14 cellular contexts compared by ENCODE assay signal in genomic region chr12:95337176-95337575, GRCh38.
A peak's percentile ranks its signal among the peaks of the same experiment; 100 is the strongest.
DNase-seq lines count a peak whose midpoint lies in the region; ATAC-seq and TF ChIP-seq lines count a peak whose summit lies in the region.
"Had no signal": no experiment of that assay in that cellular context is flagged by ENCODE, and none has a peak within 500 bp of the region (broad histone marks: within the 10 kb centered on the region; RNA-seq: fewer than 3 reads in every experiment).

No MANE protein-coding gene starts in this region.

- no peak overlapping the region for H3K27ac Mint-ChIP-seq in CD4-positive, alpha-beta memory T cell
- H3K27ac Mint-ChIP-seq in stimulated activated naive CD8-positive, alpha-beta T cell treated with anti-CD3 and anti-CD28 coated beads, Interleukin-15, amount 100 ng/mL, for 72 hours = no peak overlapping the region

- H3K79me2 ChIP-seq in hepatocyte = no peaks in the 10 kb centered on the region

- no peaks in the 10 kb centered on the region for H3K36me3 ChIP-seq in hepatocyte (replicated peaks; ENCODE audit: insufficient read depth, low read depth)
- H3K36me3 ChIP-seq in thyroid gland = no peaks in the 10 kb centered on the region
- no peaks in the 10 kb centered on the region for H3K36me3 ChIP-seq in CD4-positive, alpha-beta memory T cell (ENCODE audit: insufficient read depth, low read length)
- H3K36me3 ChIP-seq in adrenal gland (replicated peaks in 1 of 2) = no peaks in the 10 kb centered on the region
- H3K36me3 ChIP-seq: left lung, suprapubic skin had no signal

- POLR2A ChIA-PET in CD4-positive, alpha-beta memory T cell (lab: Charles Lee; ENCODE audit: partially characterized antibody) = no interaction called here

- peaks cover 0 to 9% (median 2%) of the 10 kb centered on the region in 8 donors for H3K9me3 Mint-ChIP-seq in CD4-positive, alpha-beta memory T cell
- no peaks in the 10 kb centered on the region for H3K9me3 Mint-ChIP-seq in stimulated activated naive CD8-positive, alpha-beta T cell treated with anti-CD3 and anti-CD28 coated beads, Interleukin-15, amount 100 ng/mL, for 72 hours

- peaks cover 0 to 4% (median 2%) of the 10 kb centered on the region in 4 donors for H3K4me1 Mint-ChIP-seq in CD4-positive, alpha-beta memory T cell
- peaks cover 17% of the 10 kb centered on the region for H3K4me1 Mint-ChIP-seq in stimulated activated naive CD8-positive, alpha-beta T cell treated with anti-CD3 and anti-CD28 coated beads, Interleukin-15, amount 100 ng/mL, for 72 hours

- no peaks in the 10 kb centered on the region for H4K20me1 ChIP-seq in hepatocyte (ENCODE audit: insufficient read depth, poor library complexity, severe bottlenecking)

- no peak overlapping the region for H3K4me3 ChIP-seq in hepatocyte
- no peak overlapping the region for H3K4me3 ChIP-seq in thyroid gland (replicated peaks in 1 of 3)
- H3K4me3 ChIP-seq in CD4-positive, alpha-beta memory T cell (ENCODE audit: low read length in 2 of 2) = no peak overlapping the region
- no peak overlapping the region for H3K4me3 ChIP-seq in adrenal gland
- H3K4me3 ChIP-seq: left lung, mucosa of descending colon, suprapubic skin had no signal

- TF ChIP-seq CTCF in hepatocyte (IDR thresholded peaks at IDR 0.05; ENCODE audit: poor library complexity) (no peak), thyroid gland (IDR thresholded peaks at IDR 0.05) (no peak), adrenal gland (IDR thresholded peaks at IDR 0.05) (no peak)

- H3K36me3 Mint-ChIP-seq in CD4-positive, alpha-beta memory T cell = no peaks in the 10 kb centered on the region

- H3K27me3 ChIP-seq in hepatocyte (no peaks in the 10 kb centered on the region), thyroid gland (no peaks in the 10 kb centered on the region), adrenal gland (no peaks in the 10 kb centered on the region)
- H3K27me3 ChIP-seq in CD4-positive, alpha-beta memory T cell (ENCODE audit: insufficient read depth, low read length) = no peaks in the 10 kb centered on the region
- H3K27me3 ChIP-seq: left lung, suprapubic skin had no signal

- peaks cover 15% of the 10 kb centered on the region for H3K4me1 ChIP-seq in hepatocyte (ENCODE audit: insufficient read depth)
- peaks cover 7 to 14% of the 10 kb centered on the region in 2 donors for H3K4me1 ChIP-seq in thyroid gland
- no peaks in the 10 kb centered on the region for H3K4me1 ChIP-seq in CD4-positive, alpha-beta memory T cell (ENCODE audit: insufficient read depth, low read length)
- peaks cover 0 to 7% of the 10 kb centered on the region in 2 donors for H3K4me1 ChIP-seq in adrenal gland (replicated peaks in 1 of 2)

- TF ChIP-seq POLR2A in thyroid gland (IDR thresholded peaks at IDR 0.05) (no peak), adrenal gland (IDR thresholded peaks at IDR 0.05) (no peak)

- intact Hi-C loops in thyroid gland (cut with DNase I) (loop anchor here (2.0 to 10.0 kb wide), 3 partner anchors 198 to 795 kb away; no protein-coding TSS in a partner anchor), adrenal gland (cut with DNase I) (loop anchor here (5.0 to 10.0 kb wide), 2 partner anchors 122 to 220 kb away; partner anchors contain the start of genes FGD6 (in 1 of the 2) and VEZT (in 1 of the 2))
- intact Hi-C loops in CD4-positive, alpha-beta memory T cell (cut with micrococcal nuclease) = no loop called here

- no peaks in the 10 kb centered on the region for H3K9me2 ChIP-seq in hepatocyte (replicated peaks; ENCODE audit: insufficient read depth)

- WGBS in hepatocyte (ENCODE audit: low lambda C conversion rate, missing lambda C conversion rate) = 42% methylated on average over 5 of the region's 5 CpGs
- WGBS in thyroid gland, 2 donors = 39 to 45% methylated on average over 5 of the region's 5 CpGs
- WGBS in adrenal gland, 4 donors = 76 to 82% (median 80%) methylated on average over 5 of the region's 5 CpGs

- H3K9me3 ChIP-seq in hepatocyte (ENCODE audit: low read depth) (no peaks in the 10 kb centered on the region), thyroid gland (no peaks in the 10 kb centered on the region), adrenal gland (replicated peaks in 1 of 3) (no peaks in the 10 kb centered on the region)
- no peaks in the 10 kb centered on the region for H3K9me3 ChIP-seq in CD4-positive, alpha-beta memory T cell (ENCODE audit: control insufficient read depth in 1 of 2, low read length in 2 of 2)
- H3K9me3 ChIP-seq: left lung, mucosa of descending colon, suprapubic skin had no signal

- no peak overlapping the region for H3K4me3 Mint-ChIP-seq in CD4-positive, alpha-beta memory T cell
- no peak overlapping the region for H3K4me3 Mint-ChIP-seq in stimulated activated naive CD8-positive, alpha-beta T cell treated with anti-CD3 and anti-CD28 coated beads, Interleukin-15, amount 100 ng/mL, for 72 hours

- H3K27ac ChIP-seq in hepatocyte (peak overlapping the region; percentile 73), thyroid gland (peak overlapping the region in 2 of 3 donors; percentile 63 to 73), adrenal gland (no peak overlapping the region)
- H3K27ac ChIP-seq in CD4-positive, alpha-beta memory T cell (ENCODE audit: low read depth, low read length) = no peak overlapping the region
- H3K27ac ChIP-seq: left lung, suprapubic skin had no signal

- DNase-seq in GM03348 (ENCODE audit: low spot score) = peak; percentile 55
- peak; percentile 48 for DNase-seq in cerebellar cortex (ENCODE audit: low spot score)
- DNase-seq in hepatocyte (ENCODE audit: low spot score) = no peak
- peak in 1 of 2 donors; percentile 12 for DNase-seq in thyroid gland
- DNase-seq in CD4-positive, alpha-beta memory T cell = no peak
- no peak for DNase-seq in stimulated activated naive CD8-positive, alpha-beta T cell treated with anti-CD3 and anti-CD28 coated beads, Interleukin-15, amount 100 ng/mL, for 72 hours
- no peak for DNase-seq in adrenal gland
- DNase-seq: activated CD4-positive, alpha-beta T cell treated with anti-CD3 and anti-CD28 coated beads, Interleukin-2, amount 50 U/mL, for 1 hour; activated naive CD4-positive, alpha-beta T cell treated with Interleukin-2 at 50 U/mL for 16 hours; stimulated activated CD4-positive, alpha-beta T cell treated with anti-CD3 and anti-CD28 coated beads, Interleukin-2, amount 100 ng/mL, for 48 hours had no signal

- CTCF ChIA-PET in CD4-positive, alpha-beta memory T cell (lab: Charles Lee; ENCODE audit: partially characterized antibody) = no interaction called here

- H3K27me3 Mint-ChIP-seq in CD4-positive, alpha-beta memory T cell = peaks cover 2 to 3% of the 10 kb centered on the region in 2 donors
- H3K27me3 Mint-ChIP-seq in stimulated activated naive CD8-positive, alpha-beta T cell treated with anti-CD3 and anti-CD28 coated beads, Interleukin-15, amount 100 ng/mL, for 72 hours = no peaks in the 10 kb centered on the region

- no peak overlapping the region for H2AFZ ChIP-seq in hepatocyte

- H3K4me2 ChIP-seq in hepatocyte = peak overlapping the region; percentile 52

- no peak for ATAC-seq in stimulated activated naive CD8-positive, alpha-beta T cell treated with anti-CD3 and anti-CD28 coated beads, Interleukin-15, amount 100 ng/mL, for 72 hours
- ATAC-seq in GM18502 (IDR thresholded peaks at IDR 0.05; ENCODE audit: poor library complexity, unreplicated experiment) = no peak

Comparison
In these comparisons a context has a peak if more than half of its experiments do, and no peak if none do; other contexts are left out.
1. DNase-seq: peak in GM03348 (single experiment) and cerebellar cortex (single experiment); none in hepatocyte (single experiment), CD4-positive, alpha-beta memory T cell (0 of 5), stimulated activated naive CD8-positive, alpha-beta T cell treated with anti-CD3 and anti-CD28 coated beads, Interleukin-15, amount 100 ng/mL, for 72 hours (0 of 2) and adrenal gland (0 of 7).
2. H3K27ac ChIP-seq: peak in hepatocyte (single experiment) and thyroid gland (2 of 3); none in CD4-positive, alpha-beta memory T cell (single experiment) and adrenal gland (0 of 5).